In the genomic region with DNA sequence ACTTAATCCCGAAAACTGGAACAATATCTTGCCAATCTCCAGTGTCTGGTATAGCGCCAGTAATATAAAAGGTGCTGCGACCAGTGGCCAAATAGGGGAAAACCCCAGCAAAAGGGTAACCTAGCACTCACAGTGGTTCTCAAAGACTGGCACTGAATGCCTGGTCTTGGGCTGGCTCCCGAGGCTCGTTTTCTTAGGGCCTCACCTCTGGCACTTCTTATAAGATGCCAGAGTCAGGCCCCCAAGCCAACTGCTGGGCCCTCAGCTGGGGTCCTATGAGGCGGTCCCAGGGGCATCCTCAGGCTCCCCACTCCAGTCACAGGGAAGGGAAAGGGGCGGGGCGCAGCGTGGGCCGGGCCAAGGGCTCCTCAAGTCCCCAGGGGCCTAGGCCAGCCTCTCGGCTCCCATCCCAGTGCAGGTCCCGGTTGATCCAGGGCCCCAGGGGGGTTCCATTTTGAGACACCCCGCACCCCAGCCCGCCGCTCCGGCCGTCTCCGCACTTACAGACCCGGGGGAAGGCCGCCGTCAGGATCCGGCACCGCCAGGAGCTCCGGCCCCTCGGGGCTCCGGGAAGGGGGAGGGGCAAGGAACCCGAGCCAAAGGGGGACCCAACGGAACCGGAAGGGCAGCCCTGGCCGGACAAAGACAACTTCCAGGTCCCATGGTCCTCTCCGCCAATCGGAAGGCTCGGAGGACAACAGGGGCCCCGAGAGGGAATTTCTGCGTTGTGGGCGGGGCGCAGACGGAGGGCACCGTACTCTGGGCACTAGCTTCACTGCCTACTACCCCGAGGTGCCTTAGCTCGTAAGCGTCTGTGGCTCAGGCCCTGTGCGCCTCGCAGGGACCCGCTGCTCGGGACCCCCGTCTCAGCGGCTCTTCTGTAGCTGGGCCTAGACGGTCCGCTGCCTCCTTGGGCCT, we compare ENCODE assay signal across 8 cellular contexts. TPM values are rescaled to one million over a fixed set of nuclear protein-coding genes. Genes with fewer than 3 reads are reported as not detected.
DNase-seq lines count a peak whose midpoint lies in the region; ATAC-seq and TF ChIP-seq lines count a peak whose summit lies in the region.

ZBTB26 (minus strand) TSS at position 580 of the 918 bp plus-strand sequence. CDS start 11,578 bp downstream, outside the sequence.

- no peaks in the 10 kb centered on the region for H3K36me3 ChIP-seq in mammary epithelial cell (ENCODE audit: insufficient read depth, low read length)
- peaks cover 0 to 9% (median 1%) of the 10 kb centered on the region in 6 donors for H3K36me3 ChIP-seq in spleen

- peak within 1 kb of the TSS in 3 of 6 donors; percentile 96 to 99 (median 97) for H3K27ac Mint-ChIP-seq in immature natural killer cell

- H3K4me3 Mint-ChIP-seq in immature natural killer cell, result no peak within 1 kb of the TSS

- no peak for TF ChIP-seq CTCF in AG04449 (IDR thresholded peaks at IDR 0.05; ENCODE audit: insufficient read depth, low read length, missing control alignments)
- TF ChIP-seq CTCF in VCaP (conservative IDR thresholded peaks at IDR 0.05), result peak; percentile 21; the same call in 1 of the 2 replicates
- no peak for TF ChIP-seq CTCF in mammary epithelial cell (conservative IDR thresholded peaks at IDR 0.05 in 1 of 2, IDR thresholded peaks at IDR 0.05 in 1 of 2; ENCODE audit: extremely low read depth in 1 of 2, insufficient read depth in 1 of 2, low read depth in 1 of 2, low read length in 2 of 2)
- TF ChIP-seq CTCF in spleen (IDR thresholded peaks at IDR 0.05 in 8 of 11, conservative IDR thresholded peaks at IDR 0.05 in 3 of 11), result no peak

- peak within 1 kb of the TSS; percentile 91 for H2AFZ ChIP-seq in mammary epithelial cell (ENCODE audit: low read depth, low read length)

- peak; percentile 50 for DNase-seq in AG04449 (ENCODE audit: low read depth, low spot score)
- peak; percentile 92 for DNase-seq in NCI-H2196 (lab: John Stamatoyannopoulos, UW; ENCODE audit: unreplicated experiment)
- peak; percentile 94 for DNase-seq in mammary epithelial cell
- peak; percentile 88 to 91 (median 90) for DNase-seq in immature natural killer cell
- peak; percentile 98 for DNase-seq in spleen

- peak within 1 kb of the TSS; percentile 92 for H3K9ac ChIP-seq in mammary epithelial cell (ENCODE audit: insufficient read depth, low read length)

- H3K9me3 ChIP-seq in mammary epithelial cell (replicated peaks; ENCODE audit: insufficient read depth, low read length), result no peaks in the 10 kb centered on the region
- H3K9me3 ChIP-seq in spleen, result no peaks in the 10 kb centered on the region

- POLR2A ChIA-PET in AG04449 (lab: Yijun Ruan, JAX), result interaction anchor here (0.8 to 3.2 kb wide), 5 partner anchors 9 to 105 kb away, joined by 3 to 15 read pairs (median 6); partner anchors contain the start of genes RABGAP1, RC3H2 and ZBTB6

- H3K27me3 Mint-ChIP-seq in immature natural killer cell (ENCODE audit: low read depth in 3 of 3), result peaks cover 2 to 5% (median 4%) of the 10 kb centered on the region in 3 donors

- H3K4me3 ChIP-seq in AG04449 (ENCODE audit: low read depth, low read length), result peak within 1 kb of the TSS; percentile 96
- peak within 1 kb of the TSS; percentile 85 to 93 (median 91) for H3K4me3 ChIP-seq in mammary epithelial cell (replicated peaks in 1 of 3; ENCODE audit: insufficient read depth in 1 of 3, low read depth in 2 of 3, low read length in 3 of 3)
- H3K4me3 ChIP-seq in spleen, result peak within 1 kb of the TSS; percentile 69 to 97 (median 77)

- peaks cover 17 to 25% of the 10 kb centered on the region in 2 donors for H3K4me1 Mint-ChIP-seq in immature natural killer cell

- no TSS peak for BruUV-seq in mammary epithelial cell (replicated peaks; lab: Mats Ljungman, UMichigan)

- no peaks in the 10 kb centered on the region for H4K20me1 ChIP-seq in mammary epithelial cell (ENCODE audit: insufficient read depth, low read length)

- ATAC-seq in GM18873 (IDR thresholded peaks at IDR 0.05; ENCODE audit: low FRiP score, unreplicated experiment) (peak; percentile 92), HG03135 (IDR thresholded peaks at IDR 0.05; ENCODE audit: unreplicated experiment) (peak; percentile 93)

- H3K4me1 ChIP-seq in mammary epithelial cell (ENCODE audit: insufficient read depth, low read length) (peaks cover 14% of the 10 kb centered on the region), spleen (peaks cover 22 to 84% (median 45%) of the 10 kb centered on the region in 6 donors)

- CTCF ChIA-PET in AG04449 (lab: Yijun Ruan, JAX) (interaction anchor here (0.8 to 1.6 kb wide), 3 partner anchors 9 to 60 kb away, joined by 3 to 7 read pairs (median 3); partner anchors contain the start of gene RABGAP1), mammary epithelial cell (lab: Charles Lee; ENCODE audit: low non-redundant PET) (no interaction called here)

- H3K9me3 Mint-ChIP-seq in immature natural killer cell, result no peaks in the 10 kb centered on the region

- H3K27ac ChIP-seq in VCaP (peak within 1 kb of the TSS; percentile 92), mammary epithelial cell (ENCODE audit: insufficient read depth, low read depth, low read length) (peak within 1 kb of the TSS; percentile 77), spleen (peak within 1 kb of the TSS; percentile 76 to 91 (median 86))

- dilution Hi-C loops in mammary epithelial cell (cut with HindIII; ENCODE audit: low sequenced_read_pairs), result no loop called here

- peaks cover 0 to 5% (median 2%) of the 10 kb centered on the region in 3 donors for H3K36me3 Mint-ChIP-seq in immature natural killer cell

- peaks cover 80% of the 10 kb centered on the region for H3K79me2 ChIP-seq in mammary epithelial cell (ENCODE audit: insufficient read depth, low read length)

- in situ Hi-C loops in mammary epithelial cell (cut with MboI; ENCODE audit: low sequenced_read_pairs in 2 of 2), result no loop called here

- peak within 1 kb of the TSS; percentile 92 for H3K4me2 ChIP-seq in mammary epithelial cell (ENCODE audit: insufficient read depth, low read depth, low read length)

- WGBS in mammary epithelial cell (ENCODE audit: low coverage, missing lambda C conversion rate), result 0% methylated on average over 11 of the region's 50 CpGs
- WGBS in spleen, 5 donors, result 1 to 7% (median 1%) methylated on average over 12 to 50 of the region's 50 CpGs

- intact Hi-C loops in mammary epithelial cell (cut with micrococcal nuclease), result loop anchor here (1.0 to 2.0 kb wide), 4 partner anchors 9 to 60 kb away; partner anchors contain the start of genes RC3H2 and ZBTB6
- intact Hi-C loops in spleen (cut with DNase I; ENCODE audit: low total_unique reads), result no loop called here

- no peak for TF ChIP-seq POLR2A in spleen (IDR thresholded peaks at IDR 0.05)

- H3K27me3 ChIP-seq in mammary epithelial cell (ENCODE audit: insufficient read depth, low read length) (no peaks in the 10 kb centered on the region), spleen (replicated peaks in 1 of 7) (no peaks in the 10 kb centered on the region)

RNA-seq across cellular contexts. Expression of gene ZBTB26, which starts in this region (rescaled TPM):
- total RNA-seq in mammary epithelial cell (1 to 10 TPM; 3.0 to 5.0 TPM), spleen (10 to 100 TPM in 2 of 7 donors, 1 to 10 TPM in 5; 7.3 to 10.9 (median 9.4) TPM)
- polyA plus RNA-seq in mammary epithelial cell (1.6 TPM), immature natural killer cell (1 to 10 TPM in 1 of 3 donors, under 1 TPM in 1, not detected in 1; 0.69 to 1.4 TPM), spleen (1 to 10 TPM; 5.1 to 5.4 (median 5.2) TPM)
- polyA minus RNA-seq in mammary epithelial cell, result 1.3 TPM

Comparison
In these comparisons a context has a peak if more than half of its experiments do, and no peak if none do; other contexts are left out.
1. Peak in every context shown above with its lines: DNase-seq, ATAC-seq, H3K4me3 ChIP-seq and H3K27ac ChIP-seq.